Comparison of ENCODE assay signal across 8 cellular contexts in genomic region chr11:17352925-17353227, GRCh38. TPM values are rescaled to one million over a fixed set of nuclear protein-coding genes. Genes with fewer than 3 reads are reported as not detected.
DNase-seq lines count a peak whose midpoint lies in the region; FAIRE-seq and TF ChIP-seq lines count a peak whose summit lies in the region.

No MANE protein-coding gene starts in this region.

- no peak overlapping the region for H4K8ac ChIP-seq in trophoblast cell (ENCODE audit: low read depth, low read length)

- peaks cover 55% of the 10 kb centered on the region for H3K27me3 ChIP-seq in NT2/D1 (ENCODE audit: insufficient read depth, insufficient read length)
- peaks cover 25% of the 10 kb centered on the region for H3K27me3 ChIP-seq in trophoblast cell (ENCODE audit: insufficient read depth, low read length)

- no peak overlapping the region for H3K4ac ChIP-seq in trophoblast cell (ENCODE audit: low read depth, low read length)

- no peak overlapping the region for H3K18ac ChIP-seq in trophoblast cell (ENCODE audit: low read length)

- CTCF ChIA-PET in HEK293T (lab: Yijun Ruan, JAX), result interaction anchor here (0.6 to 2.3 kb wide), 2 partner anchors 31 to 72 kb away, joined by 3 to 8 read pairs; no protein-coding TSS in a partner anchor

- H2BK12ac ChIP-seq in trophoblast cell (ENCODE audit: low read length), result no peak overlapping the region

- H2BK120ac ChIP-seq in trophoblast cell (ENCODE audit: insufficient read depth, low read length, poor library complexity), result no peak overlapping the region

- no peak overlapping the region for H3K14ac ChIP-seq in trophoblast cell (ENCODE audit: low read length)

- POLR2A ChIA-PET in HEK293T (lab: Yijun Ruan, JAX), result interaction anchor here (0.9 to 1.4 kb wide), 6 partner anchors 8 to 143 kb away, joined by 3 to 7 read pairs (median 4); no protein-coding TSS in a partner anchor

- H3K4me1 ChIP-seq in NT2/D1 (ENCODE audit: insufficient read depth, insufficient read length) (peaks cover 5% of the 10 kb centered on the region), trophoblast cell (ENCODE audit: control insufficient read depth in 1 of 2, insufficient read depth in 2 of 2, low read length in 2 of 2) (peaks cover 5 to 9% of the 10 kb centered on the region in 2 experiments)

- H3K4me3 ChIP-seq in NT2/D1 (ENCODE audit: insufficient read length, low read depth) (peak overlapping the region; percentile 28), trophoblast cell (ENCODE audit: low read depth, low read length) (no peak overlapping the region)

- DNase-seq in DMS53 treated with DMSO at 0.1 percent for 48 hours (lab: John Stamatoyannopoulos, UW; ENCODE audit: unreplicated experiment) (peak; percentile 78), HEK293T (ENCODE audit: extremely low spot score) (peak; percentile 39), NT2/D1 (ENCODE audit: low read depth, low spot score) (no peak), glomerular visceral epithelial cell (ENCODE audit: extremely low spot score) (peak; percentile 38), trophoblast cell (no peak), urothelium cell line (ENCODE audit: low spot score) (no peak), SHP77 (lab: John Stamatoyannopoulos, UW) (no peak)
- peak; percentile 43 for DNase-seq in activated naive CD4-positive, alpha-beta T cell treated with Interleukin-2 at 50 U/mL for 16 hours

- no peak overlapping the region for H3K27ac ChIP-seq in trophoblast cell (ENCODE audit: low read depth, low read length)

- H3K36me3 ChIP-seq in NT2/D1 (ENCODE audit: insufficient read depth, insufficient read length, low read length) (no peaks in the 10 kb centered on the region), trophoblast cell (ENCODE audit: control insufficient read depth in 1 of 2, insufficient read depth in 2 of 2, low read length in 2 of 2) (no peaks in the 10 kb centered on the region)

- no peak overlapping the region for H2AK5ac ChIP-seq in trophoblast cell (ENCODE audit: low read length)

- no peak overlapping the region for H2AFZ ChIP-seq in trophoblast cell (ENCODE audit: insufficient read depth, low read length, poor library complexity)

- peaks cover 2% of the 10 kb centered on the region for H3K79me2 ChIP-seq in trophoblast cell (ENCODE audit: control insufficient read depth, insufficient read depth, low read length, poor library complexity)

- no peak overlapping the region for H4K91ac ChIP-seq in trophoblast cell (ENCODE audit: low read depth, low read length)

- H3K9ac ChIP-seq in NT2/D1 (ENCODE audit: insufficient read length, low read depth) (peak overlapping the region; percentile 66), trophoblast cell (ENCODE audit: low read length) (no peak overlapping the region)

- no peak overlapping the region for H4K12ac ChIP-seq in trophoblast cell (ENCODE audit: low read depth, low read length)

- peaks cover 5% of the 10 kb centered on the region for H3K79me1 ChIP-seq in trophoblast cell (ENCODE audit: low read length)

- H3K9me3 ChIP-seq in NT2/D1 (ENCODE audit: insufficient read depth, low read length) (no peaks in the 10 kb centered on the region), trophoblast cell (ENCODE audit: insufficient read depth, low read depth, low read length) (no peaks in the 10 kb centered on the region)

- H3K23ac ChIP-seq in trophoblast cell (ENCODE audit: low read length), result no peak overlapping the region

- WGBS in trophoblast cell (ENCODE audit: extremely low coverage, insufficient coverage, insufficient read length), result no CpG with 5 or more reads among the region's 16 CpGs

- peak overlapping the region; percentile 68 for H3K4me2 ChIP-seq in trophoblast cell (ENCODE audit: low read length)

- no peak overlapping the region for H2BK5ac ChIP-seq in trophoblast cell (ENCODE audit: low read depth, low read length, poor library complexity)

- FAIRE-seq in urothelium cell line (lab: Jason Lieb, UNC), result no peak

TF ChIP-seq in HEK293T, 16 proteins besides CTCF, POLR2A, EP300 and RAD21:
- no peak for TF ChIP-seq HDGF (IDR thresholded peaks at IDR 0.05; ENCODE audit: borderline replicate concordance)
- no peak for TF ChIP-seq SP1 (IDR thresholded peaks at IDR 0.05)
- TF ChIP-seq L3MBTL2 (conservative IDR thresholded peaks at IDR 0.05), result no peak
- no peak for TF ChIP-seq FOXK2 (IDR thresholded peaks at IDR 0.05)
- no peak for TF ChIP-seq FOXA1 (IDR thresholded peaks at IDR 0.05)
- no peak for TF ChIP-seq TARDBP (IDR thresholded peaks at IDR 0.05)
- TF ChIP-seq CTBP1 (IDR thresholded peaks at IDR 0.05; ENCODE audit: borderline replicate concordance), result no peak
- no peak for TF ChIP-seq NFRKB (IDR thresholded peaks at IDR 0.05)
- TF ChIP-seq ZNF384 (IDR thresholded peaks at IDR 0.05), result no peak
- no peak for TF ChIP-seq ARNT (IDR thresholded peaks at IDR 0.05)
- no peak for TF ChIP-seq PKNOX1 (IDR thresholded peaks at IDR 0.05)
- no peak for TF ChIP-seq BHLHE40 (IDR thresholded peaks at IDR 0.05; ENCODE audit: borderline replicate concordance)
- no peak for TF ChIP-seq SUZ12 (IDR thresholded peaks at IDR 0.05)
- no peak for TF ChIP-seq FOXM1 (IDR thresholded peaks at IDR 0.05; ENCODE audit: borderline replicate concordance)
- TF ChIP-seq LEF1 (IDR thresholded peaks at IDR 0.05; ENCODE audit: borderline replicate concordance), result no peak
- TF ChIP-seq ELF4 (IDR thresholded peaks at IDR 0.05), result no peak

RNA-seq across cellular contexts. Expression of gene NCR3LG1, which starts 1.3 kb away (rescaled TPM):
- 0.47 and 0.55 TPM in 2 replicates for polyA plus RNA-seq in trophoblast cell (2013)

RNA-seq across cellular contexts. Expression of gene KCNJ11, which starts 35.6 kb away (rescaled TPM):
- polyA plus RNA-seq in trophoblast cell (2013), result 0.05 TPM in 1 of 2 replicates, not detected in the other

Comparison
In these comparisons a context has a peak if more than half of its experiments do, and no peak if none do; other contexts are left out.
1. DNase-seq: peak in DMS53 treated with DMSO at 0.1 percent for 48 hours (single experiment), HEK293T (single experiment), activated naive CD4-positive, alpha-beta T cell treated with Interleukin-2 at 50 U/mL for 16 hours (single experiment) and glomerular visceral epithelial cell (single experiment); none in NT2/D1 (single experiment), trophoblast cell (0 of 2), urothelium cell line (single experiment) and SHP77 (0 of 2).